Comparison of ENCODE assay signal across 13 cellular contexts in the genomic region with DNA sequence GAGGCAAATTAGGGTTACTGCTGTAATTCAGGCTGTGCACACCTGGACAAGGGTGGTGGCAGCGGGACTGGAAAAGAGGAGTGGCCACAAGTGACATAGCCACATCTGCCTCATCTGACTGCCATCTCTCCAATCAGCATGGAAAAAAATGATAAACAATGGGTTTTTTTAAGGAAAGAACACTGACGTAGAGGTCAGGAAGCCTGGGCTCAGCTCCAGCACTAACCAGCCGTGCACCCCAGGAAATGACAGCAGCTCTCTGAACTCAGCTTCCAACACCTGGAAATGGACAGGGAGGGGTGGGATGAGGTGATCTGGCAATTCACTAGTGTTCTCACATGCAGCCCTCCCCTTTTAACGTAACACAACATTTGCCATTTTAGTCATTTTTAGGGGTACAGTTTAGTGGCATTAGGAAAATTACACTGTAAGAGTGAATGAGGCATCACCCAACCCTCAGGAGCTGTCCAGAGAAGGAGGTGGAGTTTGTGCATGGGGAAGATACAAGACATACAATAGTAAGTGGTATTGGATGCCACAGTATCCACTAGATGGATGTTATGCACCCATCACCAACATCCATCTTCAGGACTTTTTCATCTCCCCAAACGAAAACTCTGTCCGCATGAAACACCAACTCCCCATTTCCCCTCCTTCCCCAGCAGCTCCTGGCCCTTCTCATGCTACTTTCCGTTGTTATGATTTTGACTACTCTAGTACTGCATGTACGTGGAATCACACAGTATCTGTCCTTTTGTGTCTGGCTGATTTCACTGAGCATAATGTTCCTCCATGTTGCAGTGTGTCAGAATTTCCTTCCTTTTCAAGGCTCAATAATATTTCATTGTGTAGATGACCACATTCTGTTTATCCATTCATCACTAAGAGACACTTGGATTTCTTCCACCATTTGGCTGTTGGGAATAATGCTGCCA.
A peak's percentile ranks its signal among the peaks of the same experiment; 100 is the strongest.
DNase-seq lines count a peak whose midpoint lies in the region; ATAC-seq, FAIRE-seq and TF ChIP-seq lines count a peak whose summit lies in the region.
"Had no signal": no experiment of that assay in that cellular context is flagged by ENCODE, and none has a peak within 500 bp of the region (broad histone marks: within the 10 kb centered on the region; RNA-seq: fewer than 3 reads in every experiment).

No MANE protein-coding gene starts in this region.

- H3K9me3 Mint-ChIP-seq in CD14-positive monocyte = peaks cover 0 to 6% (median 0%) of the 10 kb centered on the region in 7 donors
- H3K9me3 Mint-ChIP-seq: T-helper 2 cell treated with Interferon-gamma antibody and Interleukin-4, amounts not matched to agents 5 μg/mL and 100 μg/mL, for 36 hours had no signal

- H3K36me3 ChIP-seq in SJSA1 (no peaks in the 10 kb centered on the region), fibroblast of lung (ENCODE audit: control insufficient read depth, insufficient read depth, low read length) (no peaks in the 10 kb centered on the region), osteoblast (ENCODE audit: insufficient read depth, low read length) (no peaks in the 10 kb centered on the region), pancreas (no peaks in the 10 kb centered on the region)

- H3K9me3 ChIP-seq in SJSA1 (replicated peaks) (no peaks in the 10 kb centered on the region), fibroblast of lung (ENCODE audit: control insufficient read depth, insufficient read depth, low read depth, low read length) (no peaks in the 10 kb centered on the region), osteoblast (ENCODE audit: low read depth, low read length) (no peaks in the 10 kb centered on the region), pancreas (no peaks in the 10 kb centered on the region)

- peaks cover 0 to 10% (median 5%) of the 10 kb centered on the region in 3 donors for H3K27me3 Mint-ChIP-seq in CD14-positive monocyte (ENCODE audit: low read depth in 3 of 3)

- H3K4me3 ChIP-seq in SJSA1 (peak overlapping the region; percentile 12; the same call in 1 of the 2 replicates), fibroblast of lung (replicated peaks in 1 of 4; ENCODE audit: control extremely low read depth in 1 of 4, insufficient read depth in 1 of 4, low read depth in 3 of 4, low read length in 4 of 4) (peak overlapping the region in 1 of 4 experiments; percentile 30), osteoblast (ENCODE audit: insufficient read depth, low read length) (peak overlapping the region; percentile 64), pancreas (no peak overlapping the region)

- TF ChIP-seq CTCF in fibroblast of lung (conservative IDR thresholded peaks at IDR 0.05 in 1 of 2, IDR thresholded peaks at IDR 0.05 in 1 of 2; ENCODE audit: low read depth in 1 of 2, low read length in 2 of 2) (no peak), osteoblast (IDR thresholded peaks at IDR 0.05; ENCODE audit: extremely low read depth, low read depth, low read length) (no peak), CD14-positive monocyte (IDR thresholded peaks at IDR 0.05) (no peak), pancreas (IDR thresholded peaks at IDR 0.05) (no peak)

- H3K79me2 ChIP-seq in fibroblast of lung (ENCODE audit: control insufficient read depth, insufficient read depth, low read length) = no peaks in the 10 kb centered on the region
- H3K79me2 ChIP-seq in osteoblast (ENCODE audit: insufficient read depth, low read length) = no peaks in the 10 kb centered on the region
- H3K79me2 ChIP-seq: parathyroid adenoma had no signal

- FAIRE-seq in pancreas (lab: Jason Lieb, UNC) = no peak

- no peaks in the 10 kb centered on the region for H3K4me1 Mint-ChIP-seq in CD14-positive monocyte

- H3K27ac ChIP-seq in SJSA1 = peak overlapping the region; percentile 96
- H3K27ac ChIP-seq in fibroblast of lung (ENCODE audit: insufficient read depth, low read length) = peak overlapping the region; percentile 72
- H3K27ac ChIP-seq in osteoblast (ENCODE audit: low read depth, low read length) = peak overlapping the region; percentile 92
- H3K27ac ChIP-seq in pancreas = no peak overlapping the region
- H3K27ac ChIP-seq: parathyroid adenoma had no signal

- H3K4me2 ChIP-seq in fibroblast of lung (ENCODE audit: extremely low read depth, insufficient read depth, low read length) (peak overlapping the region; percentile 78), osteoblast (ENCODE audit: insufficient read depth, low read length) (peak overlapping the region; percentile 91)

- H3K4me1 ChIP-seq in SJSA1 (replicated peaks) (peaks cover 49% of the 10 kb centered on the region), fibroblast of lung (ENCODE audit: control insufficient read depth, extremely low read depth, insufficient read depth, low read length) (peaks cover 39% of the 10 kb centered on the region), osteoblast (ENCODE audit: insufficient read depth, low read length) (peaks cover 30% of the 10 kb centered on the region), pancreas (no peaks in the 10 kb centered on the region)

- no peak overlapping the region for H3K9ac ChIP-seq in fibroblast of lung (ENCODE audit: insufficient read depth, low read length)
- H3K9ac ChIP-seq: parathyroid adenoma had no signal

- H3K27me3 ChIP-seq in SJSA1 (replicated peaks) = no peaks in the 10 kb centered on the region
- H3K27me3 ChIP-seq in fibroblast of lung (ENCODE audit: control insufficient read depth, insufficient read depth, low read length) = no peaks in the 10 kb centered on the region
- no peaks in the 10 kb centered on the region for H3K27me3 ChIP-seq in osteoblast (ENCODE audit: insufficient read depth, low read length)
- H3K27me3 ChIP-seq in pancreas = no peaks in the 10 kb centered on the region

- no peaks in the 10 kb centered on the region for H3K36me3 Mint-ChIP-seq in CD14-positive monocyte

- WGBS in pancreas, 2 donors = 64 to 65% methylated on average over 8 of the region's 8 CpGs

- no peak overlapping the region for H2AFZ ChIP-seq in fibroblast of lung (ENCODE audit: low read length)
- peak overlapping the region; percentile 75 for H2AFZ ChIP-seq in osteoblast (ENCODE audit: low read length)
- H2AFZ ChIP-seq: parathyroid adenoma had no signal

- DNase-seq in Daoy (ENCODE audit: low read depth) = peak; percentile 68
- DNase-seq in SJSA1 (ENCODE audit: low read depth in 1 of 2, low spot score in 2 of 2) = peak in 1 of 2 experiments; percentile 28
- DNase-seq in fibroblast of lung (ENCODE audit: low read depth in 2 of 2) = peak; percentile 55 to 67
- no peak for DNase-seq in osteoblast (ENCODE audit: insufficient read length, low spot score, missing footprints)
- DNase-seq in NCI-H2029 (lab: John Stamatoyannopoulos, UW) = no peak
- DNase-seq in CD14-positive monocyte (ENCODE audit: low spot score) = no peak
- no peak for DNase-seq in pancreas
- DNase-seq: erythroblast, NCI-H146 had no signal

- ATAC-seq in pancreas (no peak), HG03159 (IDR thresholded peaks at IDR 0.05; ENCODE audit: unreplicated experiment) (no peak)

- no peak overlapping the region for H3K27ac Mint-ChIP-seq in CD14-positive monocyte
- H3K27ac Mint-ChIP-seq: B cell; T-helper 2 cell treated with Interferon-gamma antibody and Interleukin-4, amounts not matched to agents 5 μg/mL and 100 μg/mL, for 36 hours had no signal

- intact Hi-C loops in CD14-positive monocyte (cut with micrococcal nuclease) = no loop called here
- intact Hi-C loops in pancreas (cut with DNase I) = no loop called here

- H3K4me3 Mint-ChIP-seq in CD14-positive monocyte = no peak overlapping the region
- H3K4me3 Mint-ChIP-seq: B cell; T-helper 2 cell treated with Interferon-gamma antibody and Interleukin-4, amounts not matched to agents 5 μg/mL and 100 μg/mL, for 36 hours had no signal

- no peaks in the 10 kb centered on the region for H4K20me1 ChIP-seq in fibroblast of lung (ENCODE audit: control insufficient read depth, extremely low read depth, insufficient read depth, low read length)
- H4K20me1 ChIP-seq in osteoblast (ENCODE audit: insufficient read depth, low read length) = no peaks in the 10 kb centered on the region

Comparison
In these comparisons a context has a peak if more than half of its experiments do, and no peak if none do; other contexts are left out.
1. DNase-seq: peak in Daoy (single experiment) and fibroblast of lung (2 of 2); none in osteoblast (single experiment), NCI-H2029 (single experiment), CD14-positive monocyte (single experiment) and pancreas (0 of 6).
2. H3K27ac ChIP-seq: peak in SJSA1 (single experiment), fibroblast of lung (single experiment) and osteoblast (single experiment); none in pancreas (0 of 4).
3. H3K4me3 ChIP-seq: peak in SJSA1 (single experiment) and osteoblast (single experiment); none in pancreas (0 of 4).